In the genomic region with DNA sequence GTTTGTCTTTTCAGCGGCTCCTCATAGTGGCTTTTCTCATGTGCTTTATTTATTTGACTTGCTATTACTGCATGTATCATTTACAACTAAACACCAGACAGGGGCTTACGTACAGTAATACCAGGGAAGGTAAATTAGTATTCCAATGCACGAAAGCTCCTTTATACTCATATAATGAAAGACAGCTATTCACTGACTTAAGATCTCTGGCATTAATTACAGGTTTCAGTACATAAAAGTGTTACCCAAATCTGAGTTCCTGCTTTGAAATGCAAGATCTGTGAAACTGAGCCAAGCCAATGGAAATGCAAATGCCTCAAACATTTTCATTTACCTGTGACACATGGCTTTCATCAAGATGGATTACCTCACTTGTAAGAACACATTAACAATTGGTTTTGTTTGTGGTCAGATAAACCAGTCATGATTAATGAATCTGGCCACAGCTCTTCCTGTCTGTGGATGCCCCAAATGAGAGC, we compare ENCODE assay signal across 16 cellular contexts.
A peak's percentile ranks its signal among the peaks of the same experiment; 100 is the strongest.
DNase-seq lines count a peak whose midpoint lies in the region; ATAC-seq, FAIRE-seq and TF ChIP-seq lines count a peak whose summit lies in the region.
"Had no signal": no experiment of that assay in that cellular context is flagged by ENCODE, and none has a peak within 500 bp of the region (broad histone marks: within the 10 kb centered on the region; RNA-seq: fewer than 3 reads in every experiment).

No MANE protein-coding gene starts in this region.

- H3K4me3 ChIP-seq in HUES48 (ENCODE audit: low read depth, low read length) (no peak overlapping the region), fibroblast of pulmonary artery (replicated peaks; ENCODE audit: low read depth, low read length) (no peak overlapping the region)
- H3K4me3 ChIP-seq: upper lobe of right lung had no signal

- FAIRE-seq in GM19239 (lab: Jason Lieb, UNC), result no peak

- H3K36me3 ChIP-seq in HUES48 (ENCODE audit: control insufficient read depth, insufficient read depth, low read length), result no peaks in the 10 kb centered on the region
- H3K36me3 ChIP-seq: upper lobe of right lung had no signal

- peaks cover 12% of the 10 kb centered on the region for H3K27me3 ChIP-seq in HUES48 (ENCODE audit: control insufficient read depth, insufficient read depth, low read length)
- H3K27me3 ChIP-seq: upper lobe of right lung had no signal

- ATAC-seq in GM21447 (IDR thresholded peaks at IDR 0.05; ENCODE audit: unreplicated experiment), result no peak
- ATAC-seq: Right ventricle myocardium inferior, upper lobe of right lung had no signal

- DNase-seq in DMS153 (lab: John Stamatoyannopoulos, UW), result peak; percentile 56
- peak; percentile 91 for DNase-seq in NCI-H748 (lab: John Stamatoyannopoulos, UW; ENCODE audit: unreplicated experiment)
- peak; percentile 36 for DNase-seq in fibroblast of pulmonary artery (ENCODE audit: low read depth)
- DNase-seq in HK-2 (ENCODE audit: unreplicated experiment), result no peak
- no peak for DNase-seq in GM19239 (ENCODE audit: insufficient read length, low spot score)
- no peak for DNase-seq in Kasumi-1 (lab: John Stamatoyannopoulos, UW)
- DNase-seq: aorta; effector CD4-positive, alpha-beta T cell; islet precursor cell; naive B cell; T1000; upper lobe of right lung had no signal

- H3K4me1 ChIP-seq in HUES48 (ENCODE audit: control insufficient read depth, insufficient read depth, low read length), result peaks cover 51% of the 10 kb centered on the region
- H3K4me1 ChIP-seq: upper lobe of right lung had no signal

- H3K9me3 ChIP-seq in HUES48 (ENCODE audit: control insufficient read depth, insufficient read depth, low read length), result peaks cover 12% of the 10 kb centered on the region; the same call in 1 of the 2 replicates
- H3K9me3 ChIP-seq: upper lobe of right lung had no signal

- peak overlapping the region; percentile 66 for H3K27ac ChIP-seq in HUES48 (ENCODE audit: low read depth, low read length)
- H3K27ac ChIP-seq: HL-60, upper lobe of right lung had no signal

- no peak overlapping the region; the same call in 1 of the 2 replicates for H3K9ac ChIP-seq in HUES48 (ENCODE audit: low read depth, low read length)

- TF ChIP-seq CTCF in fibroblast of pulmonary artery (IDR thresholded peaks at IDR 0.05; ENCODE audit: low read length, missing control alignments), result no peak

Comparison
In these comparisons a context has a peak if more than half of its experiments do, and no peak if none do; other contexts are left out.
1. DNase-seq: peak in DMS153 (single experiment), NCI-H748 (single experiment) and fibroblast of pulmonary artery (single experiment); none in HK-2 (single experiment), GM19239 (single experiment) and Kasumi-1 (0 of 2).